Comparison of ENCODE assay signal across 2 cellular contexts in the genomic region with DNA sequence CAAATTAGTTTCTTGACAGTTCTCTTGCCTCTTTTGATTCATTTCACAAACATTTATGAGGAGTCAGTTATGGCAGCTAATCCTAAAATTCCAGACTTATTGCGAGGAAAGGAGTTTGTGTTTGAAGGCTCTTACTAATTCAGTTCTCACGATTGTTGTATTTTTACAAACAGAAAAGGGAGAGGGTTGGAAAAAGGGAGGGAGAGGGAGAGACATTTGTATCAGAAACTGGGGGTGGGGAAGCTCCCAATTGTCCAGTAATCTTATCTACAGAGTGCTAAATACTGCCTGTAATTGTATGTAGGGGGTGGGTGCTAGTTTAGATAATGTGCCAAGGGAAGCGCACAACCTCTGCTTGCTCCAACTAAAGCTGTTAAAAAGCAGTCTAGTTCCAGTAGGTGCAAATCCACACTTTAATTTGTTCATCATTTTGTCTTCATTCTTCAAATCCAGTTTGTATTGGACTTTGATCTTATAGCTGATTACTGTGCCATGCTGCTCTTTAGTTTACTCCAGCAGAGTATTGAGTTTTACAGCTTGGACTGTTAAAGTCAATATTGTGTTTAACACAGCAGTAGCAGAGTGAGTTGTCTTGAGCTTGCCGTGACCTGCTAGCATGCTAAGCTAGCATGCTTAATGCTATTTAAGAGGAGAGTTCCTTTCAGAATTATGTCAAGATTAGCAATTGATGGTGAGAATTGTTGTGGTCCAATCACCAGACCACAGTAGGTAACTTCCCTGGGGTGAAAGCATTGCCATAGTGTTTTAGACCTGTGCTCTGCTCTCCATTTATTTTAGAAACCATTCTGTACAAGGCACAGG.
TF ChIP-seq lines count a peak whose summit lies in the region.

No MANE protein-coding gene starts in this region.

TF ChIP-seq in IMR-90, 13 proteins besides CTCF, POLR2A, EP300 and RAD21:
- no peak for TF ChIP-seq MAZ (IDR thresholded peaks at IDR 0.05; ENCODE audit: borderline replicate concordance, low read depth, low read length)
- TF ChIP-seq CHD1 (IDR thresholded peaks at IDR 0.05; ENCODE audit: low read depth, low read length), result no peak
- no peak for TF ChIP-seq RFX5 (IDR thresholded peaks at IDR 0.05; ENCODE audit: low read depth, low read length)
- no peak for TF ChIP-seq ELK1 (IDR thresholded peaks at IDR 0.05; ENCODE audit: borderline replicate concordance, low read depth, low read length)
- TF ChIP-seq BHLHE40 (IDR thresholded peaks at IDR 0.05; ENCODE audit: low read depth, low read length), result no peak
- no peak for TF ChIP-seq FOS (IDR thresholded peaks at IDR 0.05; ENCODE audit: low read depth, low read length)
- no peak for TF ChIP-seq SMC3 (IDR thresholded peaks at IDR 0.05; ENCODE audit: low read depth, low read length)
- TF ChIP-seq USF2 (IDR thresholded peaks at IDR 0.05; ENCODE audit: low read depth, low read length), result no peak

TF ChIP-seq in endothelial cell of umbilical vein, 7 proteins besides CTCF, POLR2A, EP300 and RAD21:
- no peak for TF ChIP-seq GATA2 (IDR thresholded peaks at IDR 0.05; ENCODE audit: insufficient read depth, insufficient read length, low read depth, low read length)
- no peak for TF ChIP-seq JUN (IDR thresholded peaks at IDR 0.05; ENCODE audit: borderline replicate concordance, insufficient read depth, insufficient read length, low read depth)
- TF ChIP-seq EZH2 (IDR thresholded peaks at IDR 0.05; ENCODE audit: borderline replicate concordance, low read depth, low read length, severe bottlenecking), result no peak
- no peak for TF ChIP-seq FOS (IDR thresholded peaks at IDR 0.05; ENCODE audit: borderline replicate concordance, insufficient read depth, low read length)
- no peak for TF ChIP-seq MYC (IDR thresholded peaks at IDR 0.05; ENCODE audit: low read depth, low read length)
- no peak for TF ChIP-seq POLR2AphosphoS5 (IDR thresholded peaks at IDR 0.05; ENCODE audit: insufficient read depth, low read depth, low read length)
- TF ChIP-seq, protein P1, sequence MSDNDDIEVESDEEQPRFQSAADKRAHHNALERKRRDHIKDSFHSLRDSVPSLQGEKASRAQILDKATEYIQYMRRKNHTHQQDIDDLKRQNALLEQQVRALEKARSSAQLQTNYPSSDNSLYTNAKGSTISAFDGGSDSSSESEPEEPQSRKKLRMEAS (IDR thresholded peaks at IDR 0.05; ENCODE audit: insufficient read depth, insufficient read length), result no peak
